ENCODE assay signal across 12 cellular contexts in the genomic region with DNA sequence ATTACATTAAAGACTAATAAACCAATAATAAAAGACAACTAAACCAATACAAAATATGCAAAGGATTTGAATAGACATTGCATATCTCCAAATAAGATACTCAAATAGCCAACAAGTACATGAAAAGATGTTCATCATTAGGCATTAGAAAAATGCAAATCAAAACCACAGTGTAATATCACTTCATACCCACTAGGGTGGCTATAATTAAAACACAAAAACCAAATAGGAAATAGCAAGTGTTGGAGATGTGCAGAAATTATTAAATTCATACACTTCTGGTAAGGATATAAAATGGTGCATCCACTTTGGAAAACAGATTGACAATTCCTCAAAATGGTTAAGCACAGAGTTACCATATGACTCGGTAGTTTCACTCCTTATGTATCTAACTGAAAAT.
"Had no signal": no experiment of that assay in that cellular context is flagged by ENCODE, and none has a peak within 500 bp of the region (broad histone marks: within the 10 kb centered on the region; RNA-seq: fewer than 3 reads in every experiment).

No MANE protein-coding gene starts in this region.

- H3K27me3 Mint-ChIP-seq: stimulated activated naive CD8-positive, alpha-beta T cell treated with anti-CD3 and anti-CD28 coated beads, Interleukin-15, amount 100 ng/mL, for 72 hours had no signal

- FAIRE-seq: bronchial epithelial cell had no signal

- ATAC-seq: heart left ventricle; stimulated activated naive CD8-positive, alpha-beta T cell treated with anti-CD3 and anti-CD28 coated beads, Interleukin-15, amount 100 ng/mL, for 72 hours; upper lobe of right lung had no signal

- H3K9me3 ChIP-seq: colonic mucosa, heart left ventricle, ovary, upper lobe of right lung had no signal

- H3K4me1 Mint-ChIP-seq: stimulated activated naive CD8-positive, alpha-beta T cell treated with anti-CD3 and anti-CD28 coated beads, Interleukin-15, amount 100 ng/mL, for 72 hours had no signal

- H3K4me3 ChIP-seq: colonic mucosa, heart left ventricle, ovary, upper lobe of right lung had no signal

- DNase-seq: activated CD4-positive, alpha-beta T cell treated with anti-CD3 and anti-CD28 coated beads, Interleukin-2, amount 50 U/mL, for 48 hours; activated naive CD4-positive, alpha-beta T cell treated with anti-CD3 and anti-CD28 coated beads, Interleukin-2, amount 50 U/mL, for 16 hours; colonic mucosa; foreskin melanocyte; heart left ventricle; ovary; stimulated activated CD4-positive, alpha-beta T cell treated with anti-CD3 and anti-CD28 coated beads, Interleukin-1b, Interleukin-23, amount 100 ng/mL, for 48 hours; stimulated activated naive CD8-positive, alpha-beta T cell treated with anti-CD3 and anti-CD28 coated beads, Interleukin-15, amount 100 ng/mL, for 72 hours; upper lobe of right lung; WERI-Rb-1 had no signal

- H3K27ac Mint-ChIP-seq: activated T-helper 2 cell treated with anti-CD3 and anti-CD28 coated beads, Interferon-gamma antibody, Interleukin-2, Interleukin-4, amounts not matched to agents 10 μg/mL and 5 μg/mL and 100 μg/mL, durations not matched to agents 14 hours and 24 hours and 36 hours; stimulated activated naive CD8-positive, alpha-beta T cell treated with anti-CD3 and anti-CD28 coated beads, Interleukin-15, amount 100 ng/mL, for 72 hours had no signal

- H3K27ac ChIP-seq: colonic mucosa, heart left ventricle, ovary, upper lobe of right lung, WERI-Rb-1 had no signal

- H3K27me3 ChIP-seq: colonic mucosa, ovary, upper lobe of right lung had no signal

- H3K4me1 ChIP-seq: colonic mucosa, heart left ventricle, upper lobe of right lung had no signal

- H3K4me3 Mint-ChIP-seq: stimulated activated naive CD8-positive, alpha-beta T cell treated with anti-CD3 and anti-CD28 coated beads, Interleukin-15, amount 100 ng/mL, for 72 hours had no signal
